Comparison of ENCODE assay signal across 18 cellular contexts in genomic region chr7:114979803-114980507, GRCh38. TPM values are rescaled to one million over a fixed set of nuclear protein-coding genes. Genes with fewer than 3 reads are reported as not detected.
DNase-seq lines count a peak whose midpoint lies in the region; ATAC-seq, FAIRE-seq and TF ChIP-seq lines count a peak whose summit lies in the region.
"Had no signal": no experiment of that assay in that cellular context is flagged by ENCODE, and none has a peak within 500 bp of the region (broad histone marks: within the 10 kb centered on the region; RNA-seq: fewer than 3 reads in every experiment).

No MANE protein-coding gene starts in this region.

- no peaks in the 10 kb centered on the region for H3K36me3 ChIP-seq in CD8-positive, alpha-beta memory T cell (ENCODE audit: insufficient read depth, low read length)
- no peaks in the 10 kb centered on the region for H3K36me3 ChIP-seq in HCT116 (ENCODE audit: control insufficient read depth in 1 of 2, insufficient read depth in 2 of 2, low read length in 2 of 2)
- no peaks in the 10 kb centered on the region for H3K36me3 ChIP-seq in pancreas
- H3K36me3 ChIP-seq: thyroid gland had no signal

- peak overlapping the region in 6 of 8 donors; percentile 6 to 83 (median 28) for H3K27ac Mint-ChIP-seq in CD8-positive, alpha-beta memory T cell
- H3K27ac Mint-ChIP-seq: dendritic cell treated with granulocyte-macrophage colony-stimulating factor and Interleukin-4, amounts not matched to agents 40 ng/mL and 50 ng/mL, for 4 days had no signal

- no peaks in the 10 kb centered on the region for H3K27me3 ChIP-seq in CD8-positive, alpha-beta memory T cell (ENCODE audit: insufficient read depth, low read length, poor library complexity, severe bottlenecking)
- no peaks in the 10 kb centered on the region for H3K27me3 ChIP-seq in HCT116 (ENCODE audit: insufficient read depth, low read length)
- H3K27me3 ChIP-seq in pancreas = no peaks in the 10 kb centered on the region
- H3K27me3 ChIP-seq: thyroid gland had no signal

- H3K4me3 Mint-ChIP-seq in CD8-positive, alpha-beta memory T cell = peak overlapping the region in 4 of 7 donors; percentile 14 to 47 (median 30)
- H3K4me3 Mint-ChIP-seq: dendritic cell treated with granulocyte-macrophage colony-stimulating factor and Interleukin-4, amounts not matched to agents 40 ng/mL and 50 ng/mL, for 4 days had no signal

- H4K20me1 ChIP-seq in HCT116 (ENCODE audit: insufficient read depth) = no peaks in the 10 kb centered on the region

- no peak for DNase-seq in CD8-positive, alpha-beta memory T cell
- DNase-seq in HCT116 (ENCODE audit: low read depth, low spot score) (no peak), left ventricle myocardium superior (no peak), pancreas (no peak), NCI-H748 (lab: John Stamatoyannopoulos, UW; ENCODE audit: unreplicated experiment) (no peak), head of caudate nucleus (no peak), DMS153 (lab: John Stamatoyannopoulos, UW) (no peak)
- DNase-seq: activated naive CD4-positive, alpha-beta T cell treated with Interleukin-2 at 50 U/mL for 16 hours; erythroblast; GF-D8; H7; KG1; NCI-H1092; NCI-H2081; NCI-H524 treated with DMSO at 0.1 percent for 48 hours had no signal

- H2AFZ ChIP-seq in HCT116 (ENCODE audit: low read depth, low read length, poor library complexity, severe bottlenecking) = peak overlapping the region; percentile 82

- H3K9me3 Mint-ChIP-seq in CD8-positive, alpha-beta memory T cell = no peaks in the 10 kb centered on the region
- H3K9me3 Mint-ChIP-seq: dendritic cell treated with granulocyte-macrophage colony-stimulating factor and Interleukin-4, amounts not matched to agents 40 ng/mL and 50 ng/mL, for 4 days had no signal

- no peak for TF ChIP-seq RAD21 in HCT116 (IDR thresholded peaks at IDR 0.05; ENCODE audit: low read depth)

- H3K27me3 Mint-ChIP-seq in CD8-positive, alpha-beta memory T cell = no peaks in the 10 kb centered on the region
- H3K27me3 Mint-ChIP-seq: dendritic cell treated with granulocyte-macrophage colony-stimulating factor and Interleukin-4, amounts not matched to agents 40 ng/mL and 50 ng/mL, for 4 days had no signal

- no peak overlapping the region for H3K9ac ChIP-seq in HCT116 (ENCODE audit: low read length)

- peaks cover 58 to 87% (median 86%) of the 10 kb centered on the region in 3 donors for H3K4me1 Mint-ChIP-seq in CD8-positive, alpha-beta memory T cell

- peaks cover 25% of the 10 kb centered on the region for H3K4me1 ChIP-seq in CD8-positive, alpha-beta memory T cell (ENCODE audit: insufficient read depth, low read length)
- H3K4me1 ChIP-seq in HCT116 (ENCODE audit: control insufficient read depth in 1 of 2, insufficient read depth in 2 of 2, low read length in 2 of 2) (peaks cover 3 to 9% of the 10 kb centered on the region in 2 experiments; a peak in 3 of 4 replicates), pancreas (peaks cover 0 to 19% (median 7%) of the 10 kb centered on the region in 3 donors)

- POLR2A ChIA-PET in CD8-positive, alpha-beta memory T cell (lab: Charles Lee) = no interaction called here
- POLR2A ChIA-PET in HCT116 (lab: Charles Lee) = no interaction called here

- ATAC-seq in HCT116 (no peak), left ventricle myocardium superior (peak; percentile 72), pancreas (peak; percentile 21 to 48 (median 38))

- H3K27ac ChIP-seq in CD8-positive, alpha-beta memory T cell (ENCODE audit: low read depth, low read length) = no peak overlapping the region
- H3K27ac ChIP-seq in HCT116 (ENCODE audit: low read depth, low read length) (no peak overlapping the region), pancreas (peak overlapping the region in 3 of 4 donors; percentile 44 to 62 (median 54))

- TF ChIP-seq POLR2A in HCT116 (IDR thresholded peaks at IDR 0.05; ENCODE audit: borderline replicate concordance, extremely low read depth, insufficient read depth, insufficient read length) = no peak

- RAD21 ChIA-PET in HCT116 (lab: Charles Lee; ENCODE audit: low non-redundant PET in 1 of 2, low total read pairs in 2 of 2, uncharacterized antibody in 2 of 2, unreplicated experiment in 2 of 2) = no interaction called here

- BruUV-seq in HCT116 (replicated peaks; lab: Mats Ljungman, UMichigan) = no TSS peak

- 52 to 56% methylated on average over 4 of the region's 4 CpGs for WGBS in pancreas, 2 donors

- H3K9me2 ChIP-seq in HCT116 (ENCODE audit: insufficient read depth) = no peaks in the 10 kb centered on the region

- H3K9me3 ChIP-seq in CD8-positive, alpha-beta memory T cell (ENCODE audit: low read length) = no peaks in the 10 kb centered on the region
- H3K9me3 ChIP-seq in HCT116 (ENCODE audit: control insufficient read depth in 1 of 2, insufficient read depth in 1 of 2, low read depth in 1 of 2, low read length in 2 of 2) (no peaks in the 10 kb centered on the region), pancreas (no peaks in the 10 kb centered on the region)
- H3K9me3 ChIP-seq: thyroid gland had no signal

- peaks cover 4 to 55% (median 24%) of the 10 kb centered on the region in 3 donors for H3K36me3 Mint-ChIP-seq in CD8-positive, alpha-beta memory T cell

- H3K4me3 ChIP-seq in CD8-positive, alpha-beta memory T cell (ENCODE audit: low read length) = no peak overlapping the region
- H3K4me3 ChIP-seq in HCT116 (replicated peaks in 1 of 2; ENCODE audit: low read depth in 1 of 2, low read length in 2 of 2) (no peak overlapping the region), pancreas (peak overlapping the region in 1 of 4 donors; percentile 6)
- H3K4me3 ChIP-seq: smooth muscle cell, thyroid gland had no signal

- peak overlapping the region; percentile 38; the same call in 1 of the 2 replicates for H3K4me2 ChIP-seq in HCT116 (ENCODE audit: low read length)
- H3K4me2 ChIP-seq: smooth muscle cell had no signal

- CTCF ChIA-PET in CD8-positive, alpha-beta memory T cell (lab: Charles Lee) = no interaction called here
- CTCF ChIA-PET in HCT116 (lab: Charles Lee) = no interaction called here

- no peaks in the 10 kb centered on the region for H3K79me2 ChIP-seq in HCT116 (ENCODE audit: insufficient read depth, low read length)

- intact Hi-C loops in HCT116 (cut with micrococcal nuclease) = no loop called here
- intact Hi-C loops in left ventricle myocardium superior (cut with micrococcal nuclease) = no loop called here
- intact Hi-C loops in pancreas (cut with DNase I) = no loop called here
- intact Hi-C loops in head of caudate nucleus (cut with DNase I) = no loop called here

- no peak for FAIRE-seq in pancreas (lab: Jason Lieb, UNC)

- TF ChIP-seq CTCF in HCT116 (IDR thresholded peaks at IDR 0.05 in 2 of 3, conservative IDR thresholded peaks at IDR 0.05 in 1 of 3; ENCODE audit: borderline replicate concordance in 1 of 3, insufficient read depth in 1 of 3, low read depth in 2 of 3, low read length in 2 of 3) (no peak), pancreas (IDR thresholded peaks at IDR 0.05) (no peak)

TF ChIP-seq in HCT116, 20 proteins besides CTCF, POLR2A, EP300 and RAD21 (continues in another document):
- TF ChIP-seq EGR1 (IDR thresholded peaks at IDR 0.05; ENCODE audit: low read depth) (no peak), SP1 (IDR thresholded peaks at IDR 0.05; ENCODE audit: low read depth) (no peak), ELF1 (IDR thresholded peaks at IDR 0.05; ENCODE audit: borderline replicate concordance, low read depth) (no peak), TCF7L2 (IDR thresholded peaks at IDR 0.05; ENCODE audit: borderline replicate concordance, extremely low read depth, insufficient read depth, insufficient read length) (no peak), YY1 (IDR thresholded peaks at IDR 0.05; ENCODE audit: extremely low read depth, insufficient replicate concordance, low read depth, low read length) (no peak), REST (IDR thresholded peaks at IDR 0.05; ENCODE audit: low read depth) (no peak), ATF3 (IDR thresholded peaks at IDR 0.05) (no peak), CEBPB (IDR thresholded peaks at IDR 0.05; ENCODE audit: low read depth) (no peak), EZH2 (IDR thresholded peaks at IDR 0.05) (no peak), POLR2AphosphoS5 (IDR thresholded peaks at IDR 0.05; ENCODE audit: low read depth, low read length) (no peak), ZFX (IDR thresholded peaks at IDR 0.05) (no peak), MAX (IDR thresholded peaks at IDR 0.05) (no peak)

RNA-seq across cellular contexts. Expression of gene MDFIC, which starts 58.1 kb away (rescaled TPM):
- total RNA-seq in CD8-positive, alpha-beta memory T cell = 100 to 1,000 TPM; 131 to 135 TPM
- polyA plus RNA-seq in CD8-positive, alpha-beta memory T cell = 125 TPM
- total RNA-seq in HCT116 (2021; ENCODE audit: unreplicated experiment) (8.3 TPM), left ventricle myocardium superior (19.9 TPM), pancreas (10 to 100 TPM in 2 of 6 donors, 1 to 10 TPM in 4; 3.5 to 12.3 (median 4.8) TPM)
- 6.9 and 7.0 TPM in 2 replicates for polyA plus RNA-seq in HCT116 (2012)
- polyA plus RNA-seq in pancreas = 1 to 10 TPM; 3.1 to 5.2 TPM

Comparison
In these comparisons a context has a peak if more than half of its experiments do, and no peak if none do; other contexts are left out.
1. H3K27ac ChIP-seq: peak in pancreas (3 of 4); none in CD8-positive, alpha-beta memory T cell (single experiment) and HCT116 (single experiment).